Comparison of ENCODE assay signal across 8 cellular contexts in genomic region chr11:64358907-64359711, GRCh38. TPM values are rescaled to one million over a fixed set of nuclear protein-coding genes. Genes with fewer than 3 reads are reported as not detected.
DNase-seq lines count a peak whose midpoint lies in the region; ATAC-seq, FAIRE-seq and TF ChIP-seq lines count a peak whose summit lies in the region.

Gene RPS6KA4 (plus strand): TSS chr11:64359162. CDS start chr11:64359236, 74 bp downstream.

- DNase-seq in BE2C = peak; percentile 46
- DNase-seq in KG1 (lab: John Stamatoyannopoulos, UW) = peak; percentile 33
- no peak for DNase-seq in WERI-Rb-1
- peak; percentile 83 for DNase-seq in coronary artery (ENCODE audit: low spot score)
- DNase-seq in kidney epithelial cell (ENCODE audit: low read depth) = no peak
- DNase-seq in small intestine = peak; percentile 74

- H3K4me1 ChIP-seq in BE2C (peaks cover 4% of the 10 kb centered on the region; the same call in 1 of the 2 replicates), small intestine (ENCODE audit: control insufficient read depth in 2 of 2, insufficient read depth in 1 of 2, low read depth in 1 of 2, low read length in 1 of 2) (peaks cover 2 to 9% of the 10 kb centered on the region in 2 donors)

- H3K36me3 ChIP-seq in BE2C = no peaks in the 10 kb centered on the region
- H3K36me3 ChIP-seq in WERI-Rb-1 = peaks cover 18% of the 10 kb centered on the region
- no peaks in the 10 kb centered on the region for H3K36me3 ChIP-seq in kidney epithelial cell (ENCODE audit: control insufficient read depth, insufficient read depth, low read length)
- peaks cover 6 to 15% of the 10 kb centered on the region in 2 donors for H3K36me3 ChIP-seq in small intestine (ENCODE audit: control insufficient read depth in 2 of 2, insufficient read depth in 2 of 2, low read length in 2 of 2)

- H3K4me3 ChIP-seq in BE2C (ENCODE audit: low read depth, low read length) = peak within 1 kb of the TSS; percentile 63
- H3K4me3 ChIP-seq in WERI-Rb-1 (ENCODE audit: low read depth, low read length) = peak within 1 kb of the TSS; percentile 53
- H3K4me3 ChIP-seq in coronary artery = peak within 1 kb of the TSS; percentile 89
- H3K4me3 ChIP-seq in kidney epithelial cell (ENCODE audit: low read depth, low read length) = peak within 1 kb of the TSS; percentile 74
- H3K4me3 ChIP-seq in small intestine (ENCODE audit: low read depth in 1 of 2, low read length in 2 of 2) = peak within 1 kb of the TSS; percentile 55 to 69

- no peak for FAIRE-seq in small intestine (lab: Jason Lieb, UNC)

- peak; percentile 65 for ATAC-seq in GM19025 (IDR thresholded peaks at IDR 0.05; ENCODE audit: low read depth, unreplicated experiment)
- ATAC-seq in HG03457 (IDR thresholded peaks at IDR 0.05; ENCODE audit: unreplicated experiment) = no peak

- WGBS in small intestine, 3 donors = 0 to 1% (median 1%) methylated on average over 46 to 70 of the region's 70 CpGs

- TF ChIP-seq CTCF in BE2C (IDR thresholded peaks at IDR 0.05; ENCODE audit: low read depth, low read length) = no peak
- TF ChIP-seq CTCF in WERI-Rb-1 (IDR thresholded peaks at IDR 0.05; ENCODE audit: low read depth, low read length) = no peak
- TF ChIP-seq CTCF in coronary artery (IDR thresholded peaks at IDR 0.05) = no peak
- no peak for TF ChIP-seq CTCF in kidney epithelial cell (IDR thresholded peaks at IDR 0.05; ENCODE audit: insufficient read depth, low read length, poor library complexity, severe bottlenecking)

- H3K27ac ChIP-seq in WERI-Rb-1 = peak within 1 kb of the TSS; percentile 62
- H3K27ac ChIP-seq in coronary artery = peak within 1 kb of the TSS; percentile 78 to 91
- H3K27ac ChIP-seq in small intestine (ENCODE audit: low read depth in 1 of 2, low read length in 1 of 2) = peak within 1 kb of the TSS; percentile 67 to 90

- no peaks in the 10 kb centered on the region for H3K9me3 ChIP-seq in BE2C
- H3K9me3 ChIP-seq in WERI-Rb-1 (ENCODE audit: severe bottlenecking) = no peaks in the 10 kb centered on the region
- no peaks in the 10 kb centered on the region for H3K9me3 ChIP-seq in small intestine (ENCODE audit: control insufficient read depth, low read depth)

- H3K27me3 ChIP-seq in BE2C (no peaks in the 10 kb centered on the region), WERI-Rb-1 (ENCODE audit: insufficient read depth, low read depth, severe bottlenecking) (no peaks in the 10 kb centered on the region), kidney epithelial cell (ENCODE audit: control insufficient read depth, insufficient read depth, low read length) (no peaks in the 10 kb centered on the region), small intestine (ENCODE audit: control insufficient read depth in 2 of 2, insufficient read depth in 2 of 2, low read length in 2 of 2) (no peaks in the 10 kb centered on the region)

RNA-seq across cellular contexts. Expression of gene RPS6KA4, which starts in this region (rescaled TPM):
- polyA plus RNA-seq in BE2C (2012; ENCODE audit: insufficient read depth, insufficient read length, low read depth) = 33.0 TPM
- 35.7 and 43.0 TPM in 2 replicates for total RNA-seq in kidney epithelial cell
- polyA plus RNA-seq in small intestine = 10 to 100 TPM; 27.5 to 33.4 (median 30.0) TPM

Comparison
In these comparisons a context has a peak if more than half of its experiments do, and no peak if none do; other contexts are left out.
1. DNase-seq: peak in BE2C (single experiment), KG1 (single experiment), coronary artery (single experiment) and small intestine (single experiment); none in WERI-Rb-1 (single experiment) and kidney epithelial cell (single experiment).
2. Peak in every context shown above with its lines, with median percentiles within 50 percentile points of each other: H3K4me3 ChIP-seq and H3K27ac ChIP-seq.